In the genomic region with DNA sequence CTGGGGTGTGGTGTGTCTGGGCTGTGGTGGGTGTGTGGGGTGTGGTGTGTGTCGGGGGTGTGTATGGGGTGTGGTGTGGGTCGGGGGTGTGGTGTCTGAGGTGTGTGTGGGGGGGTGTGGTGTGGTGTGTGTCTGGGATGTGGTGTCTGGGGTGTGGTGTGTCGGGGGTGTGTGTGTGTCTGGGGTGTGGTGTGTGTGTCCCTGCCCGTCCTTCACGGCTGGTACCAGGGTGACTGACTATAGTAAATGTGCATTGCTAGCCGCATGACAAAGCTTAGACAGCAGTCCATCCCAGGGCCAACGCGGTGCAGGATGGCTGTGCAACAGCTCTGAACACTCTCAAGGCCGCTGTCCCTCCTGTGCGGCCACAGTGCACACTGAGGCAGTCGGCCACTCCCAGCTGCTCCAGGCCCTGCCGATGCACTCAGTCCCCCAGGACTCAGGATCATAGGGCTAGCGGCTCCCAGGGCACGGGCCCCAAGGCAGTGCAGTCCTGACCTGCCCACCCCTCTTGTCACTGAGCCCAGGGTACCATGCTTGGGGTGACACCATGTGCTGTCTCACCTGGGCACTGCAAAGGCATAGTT, we compare ENCODE assay signal across 8 cellular contexts. TPM values are rescaled to one million over a fixed set of nuclear protein-coding genes. Genes with fewer than 3 reads are reported as not detected.
DNase-seq lines count a peak whose midpoint lies in the region; ATAC-seq and TF ChIP-seq lines count a peak whose summit lies in the region.

No MANE protein-coding gene starts in this region.

- no peak overlapping the region for H3K4me3 ChIP-seq in DND-41 (ENCODE audit: low read depth in 1 of 2, low read length in 2 of 2)
- H3K4me3 ChIP-seq in mucosa of descending colon: no peak overlapping the region

- H3K4me1 ChIP-seq in DND-41 (ENCODE audit: insufficient read depth, low read length) (peaks cover 14% of the 10 kb centered on the region), mucosa of descending colon (ENCODE audit: low read depth) (peaks cover 4% of the 10 kb centered on the region)

- no peaks in the 10 kb centered on the region for H3K9me3 ChIP-seq in DND-41 (ENCODE audit: insufficient read depth, low read length, severe bottlenecking)
- no peaks in the 10 kb centered on the region for H3K9me3 ChIP-seq in mucosa of descending colon

- no peak for TF ChIP-seq CTCF in DND-41 (IDR thresholded peaks at IDR 0.05; ENCODE audit: borderline replicate concordance, extremely low read depth, low read length, poor library complexity, severe bottlenecking)
- no peak for TF ChIP-seq CTCF in mucosa of descending colon (IDR thresholded peaks at IDR 0.05)

- no peaks in the 10 kb centered on the region for H3K27me3 Mint-ChIP-seq in activated CD8-positive, alpha-beta memory T cell treated with anti-CD3 and anti-CD28 coated beads, Interleukin-2, amount 10 ng/mL, durations not matched to agents 7 days and 5 days

- H3K27me3 ChIP-seq in DND-41 (ENCODE audit: insufficient read depth, low read length, poor library complexity): no peaks in the 10 kb centered on the region

- CTCF ChIA-PET in activated CD8-positive, alpha-beta memory T cell treated with anti-CD3 and anti-CD28 coated beads, Interleukin-2, amount 10 ng/mL, durations not matched to agents 7 days and 5 days (lab: Charles Lee): interaction anchor here (0.9 kb wide), 1 partner anchor 177 kb away, joined by 4 read pairs; no protein-coding TSS in a partner anchor

- H2AFZ ChIP-seq in DND-41 (ENCODE audit: low read depth, low read length): no peak overlapping the region

- no peaks in the 10 kb centered on the region for H3K79me2 ChIP-seq in DND-41 (ENCODE audit: insufficient read depth, low read length)

- peaks cover 12% of the 10 kb centered on the region for H3K36me3 Mint-ChIP-seq in activated CD8-positive, alpha-beta memory T cell treated with anti-CD3 and anti-CD28 coated beads, Interleukin-2, amount 10 ng/mL, durations not matched to agents 7 days and 5 days

- intact Hi-C loops in mucosa of descending colon (cut with DNase I, micrococcal nuclease): no loop called here
- intact Hi-C loops in cardiac septum (cut with DNase I): loop anchor here (10.0 kb wide), 1 partner anchor 172 kb away; no protein-coding TSS in a partner anchor

- no peaks in the 10 kb centered on the region for H3K9me3 Mint-ChIP-seq in activated CD8-positive, alpha-beta memory T cell treated with anti-CD3 and anti-CD28 coated beads, Interleukin-2, amount 10 ng/mL, durations not matched to agents 7 days and 5 days (ENCODE audit: low read depth)

- H3K9ac ChIP-seq in DND-41 (ENCODE audit: low read depth, low read length): no peak overlapping the region

- no peak overlapping the region for H3K27ac ChIP-seq in DND-41 (ENCODE audit: low read length)

- peak; percentile 30 for DNase-seq in DND-41
- peak; percentile 18 for DNase-seq in NCI-H69 (lab: John Stamatoyannopoulos, UW)
- peak; percentile 72 for DNase-seq in activated CD8-positive, alpha-beta memory T cell treated with anti-CD3 and anti-CD28 coated beads, Interleukin-2, amount 10 ng/mL, durations not matched to agents 7 days and 5 days
- no peak for DNase-seq in mucosa of descending colon
- no peak for DNase-seq in cardiac septum (ENCODE audit: low spot score)
- DNase-seq in kidney glomerular epithelial cell (lab: John Stamatoyannopoulos, UW): no peak

- peaks cover 12% of the 10 kb centered on the region for H4K20me1 ChIP-seq in DND-41 (ENCODE audit: insufficient read depth, low read length)

- ATAC-seq in DND-41 (ENCODE audit: insufficient read depth, low read depth) (peak; percentile 41), mucosa of descending colon (peak; percentile 29), HG02588 (IDR thresholded peaks at IDR 0.05; ENCODE audit: unreplicated experiment) (no peak), GM18502 (IDR thresholded peaks at IDR 0.05; ENCODE audit: poor library complexity, unreplicated experiment) (no peak)
- ATAC-seq in activated CD8-positive, alpha-beta memory T cell treated with anti-CD3 and anti-CD28 coated beads, Interleukin-2, amount 10 ng/mL, durations not matched to agents 7 days and 5 days: peak; percentile 63

- peaks cover 45% of the 10 kb centered on the region for H3K4me1 Mint-ChIP-seq in activated CD8-positive, alpha-beta memory T cell treated with anti-CD3 and anti-CD28 coated beads, Interleukin-2, amount 10 ng/mL, durations not matched to agents 7 days and 5 days

- peak overlapping the region; percentile 74 for H3K27ac Mint-ChIP-seq in activated CD8-positive, alpha-beta memory T cell treated with anti-CD3 and anti-CD28 coated beads, Interleukin-2, amount 10 ng/mL, durations not matched to agents 7 days and 5 days

- H3K4me2 ChIP-seq in DND-41 (ENCODE audit: insufficient read depth, low read length): no peak overlapping the region

- H3K4me3 Mint-ChIP-seq in activated CD8-positive, alpha-beta memory T cell treated with anti-CD3 and anti-CD28 coated beads, Interleukin-2, amount 10 ng/mL, durations not matched to agents 7 days and 5 days: no peak overlapping the region

- H3K36me3 ChIP-seq in DND-41 (ENCODE audit: insufficient read depth, low read length): peaks cover 10% of the 10 kb centered on the region
- H3K36me3 ChIP-seq in mucosa of descending colon (ENCODE audit: low read depth): no peaks in the 10 kb centered on the region

RNA-seq across cellular contexts. Expression of gene SECISBP2, which starts 54.0 kb away (rescaled TPM):
- total RNA-seq in activated CD8-positive, alpha-beta memory T cell treated with anti-CD3 and anti-CD28 coated beads, Interleukin-2, amount 10 ng/mL, durations not matched to agents 7 days and 5 days: 10 to 100 TPM; 36.1 to 40.2 TPM
- total RNA-seq in mucosa of descending colon (10 to 100 TPM; 49.4 to 68.0 (median 50.2) TPM), cardiac septum (21.2 TPM)

Comparison
In these comparisons a context has a peak if more than half of its experiments do, and no peak if none do; other contexts are left out.
1. ATAC-seq: peak in DND-41 (single experiment), activated CD8-positive, alpha-beta memory T cell treated with anti-CD3 and anti-CD28 coated beads, Interleukin-2, amount 10 ng/mL, durations not matched to agents 7 days and 5 days (single experiment) and mucosa of descending colon (single experiment); none in HG02588 (single experiment) and GM18502 (single experiment).
2. DNase-seq: peak in DND-41 (single experiment), NCI-H69 (single experiment) and activated CD8-positive, alpha-beta memory T cell treated with anti-CD3 and anti-CD28 coated beads, Interleukin-2, amount 10 ng/mL, durations not matched to agents 7 days and 5 days (single experiment); none in mucosa of descending colon (0 of 3), cardiac septum (single experiment) and kidney glomerular epithelial cell (single experiment).